ENCODE assay signal across 21 cellular contexts in genomic region chrX:24204958-24205357, GRCh38. TPM values are rescaled to one million over a fixed set of nuclear protein-coding genes. Genes with fewer than 3 reads are reported as not detected.
A peak's percentile ranks its signal among the peaks of the same experiment; 100 is the strongest.
DNase-seq lines count a peak whose midpoint lies in the region; ATAC-seq, FAIRE-seq and TF ChIP-seq lines count a peak whose summit lies in the region.
"Had no signal": no experiment of that assay in that cellular context is flagged by ENCODE, and none has a peak within 500 bp of the region (broad histone marks: within the 10 kb centered on the region; RNA-seq: fewer than 3 reads in every experiment).

No MANE protein-coding gene starts in this region.

- CTCF ChIA-PET in GM12878 (lab: Yijun Ruan, JAX) = interaction anchor here (1.0 to 1.3 kb wide), 3 partner anchors 30 to 38 kb away, joined by 3 read pairs; no protein-coding TSS in a partner anchor

- no peak for TF ChIP-seq CTCF in HFFc6 (IDR thresholded peaks at IDR 0.05)
- TF ChIP-seq CTCF in GM12878 (IDR thresholded peaks at IDR 0.05 in 2 of 3, conservative IDR thresholded peaks at IDR 0.05 in 1 of 3; ENCODE audit: control insufficient read depth in 2 of 3, extremely low read depth in 1 of 3, insufficient read depth in 1 of 3, low read depth in 3 of 3, low read length in 3 of 3) = no peak
- no peak for TF ChIP-seq CTCF in neural progenitor cell (IDR thresholded peaks at IDR 0.05)
- TF ChIP-seq CTCF in chondrocyte (IDR thresholded peaks at IDR 0.05) = no peak

- no peaks in the 10 kb centered on the region for H3K9me3 Mint-ChIP-seq in activated T-cell treated with anti-CD3 and anti-CD28 coated beads, Interleukin-2, amount 50 U/mL, for 72 hours
- H3K9me3 Mint-ChIP-seq in HFFc6 (no peaks in the 10 kb centered on the region), neural progenitor cell (no peaks in the 10 kb centered on the region), chondrocyte (ENCODE audit: low read depth) (no peaks in the 10 kb centered on the region)
- no peaks in the 10 kb centered on the region for H3K9me3 Mint-ChIP-seq in stimulated activated memory B cell treated with anti-CD40 and anti-IgM and Interleukin-4, amounts not matched to agents 10 μg/mL and 1 μg/mL and 100 μg/mL, for 72 hours
- H3K9me3 Mint-ChIP-seq: activated CD4-positive, alpha-beta T cell treated with anti-CD3 and anti-CD28 coated beads, Interleukin-2, amount 10 ng/mL, durations not matched to agents 7 days and 5 days; GM23338; neural crest cell had no signal

- POLR2A ChIA-PET in GM12878 (lab: Charles Lee) = interaction anchor here (0.6 kb wide), 1 partner anchor 9 kb away, joined by 4 read pairs; no protein-coding TSS in a partner anchor

- H3F3A ChIP-seq in neural progenitor cell (ENCODE audit: low read depth) = no peaks in the 10 kb centered on the region

- TF ChIP-seq RAD21 in GM12878 (IDR thresholded peaks at IDR 0.05; ENCODE audit: insufficient read depth, low read depth, low read length) = no peak

- WGBS in GM12878 (ENCODE audit: insufficient coverage, insufficient replicate concordance, low lambda C conversion rate, missing lambda C conversion rate) = 8% methylated on average over 1 of the region's 1 CpG

- no peak for ATAC-seq in activated T-cell treated with anti-CD3 and anti-CD28 coated beads, Interleukin-2, amount 50 U/mL, for 72 hours (replicated peaks in 1 of 2)
- ATAC-seq in GM12878 (peak; percentile 62), HG02981 (IDR thresholded peaks at IDR 0.05; ENCODE audit: unreplicated experiment) (no peak)
- no peak for ATAC-seq in stimulated activated memory B cell treated with anti-CD40 and anti-IgM and Interleukin-4, amounts not matched to agents 10 μg/mL and 1 μg/mL and 100 μg/mL, for 72 hours
- ATAC-seq: GM23338, left colon had no signal

- H4K20me1 ChIP-seq in GM12878 (ENCODE audit: control insufficient read depth, insufficient read depth) (no peaks in the 10 kb centered on the region), neural progenitor cell (ENCODE audit: low read depth) (peaks cover 7% of the 10 kb centered on the region)

- H3K4me3 ChIP-seq in GM12878 (no peak overlapping the region), neural progenitor cell (no peak overlapping the region)
- H3K4me3 ChIP-seq: adrenal gland, GM23338, testis had no signal

- H3K79me2 ChIP-seq in GM12878 (ENCODE audit: control insufficient read depth, insufficient read depth, low read length) (peaks cover 29% of the 10 kb centered on the region), neural progenitor cell (ENCODE audit: low read depth) (peaks cover 81% of the 10 kb centered on the region)

- intact Hi-C loops in GM12878 (cut with micrococcal nuclease; ENCODE audit: unreplicated experiment) = no loop called here

- H3K4me3 Mint-ChIP-seq in activated T-cell treated with anti-CD3 and anti-CD28 coated beads, Interleukin-2, amount 50 U/mL, for 72 hours = peak overlapping the region in 1 of 2 donors; percentile 54
- H3K4me3 Mint-ChIP-seq in HFFc6 (no peak overlapping the region), neural progenitor cell (no peak overlapping the region), chondrocyte (ENCODE audit: unreplicated experiment) (no peak overlapping the region)
- H3K4me3 Mint-ChIP-seq in stimulated activated memory B cell treated with anti-CD40 and anti-IgM and Interleukin-4, amounts not matched to agents 10 μg/mL and 1 μg/mL and 100 μg/mL, for 72 hours = no peak overlapping the region
- H3K4me3 Mint-ChIP-seq: activated CD4-positive, alpha-beta T cell treated with anti-CD3 and anti-CD28 coated beads, Interleukin-2, amount 10 ng/mL, durations not matched to agents 7 days and 5 days; GM23338; neural crest cell had no signal

- in situ Hi-C loops in GM12878 (cut with MboI) = no loop called here

- DNase-seq in activated T-cell treated with anti-CD3 and anti-CD28 coated beads, Interleukin-2, amount 50 U/mL, for 72 hours = no peak
- no peak for DNase-seq in activated T-cell treated with anti-CD3 and anti-CD28 coated beads, Interleukin-2, amount 50 U/mL, for 1 hour
- DNase-seq in HFFc6 (no peak), GM12878 (ENCODE audit: low read depth, low spot score) (no peak), neural progenitor cell (ENCODE audit: low spot score) (no peak), chondrocyte (ENCODE audit: low spot score) (no peak)
- DNase-seq: activated CD4-positive, alpha-beta T cell treated with anti-CD3 and anti-CD28 coated beads, Interleukin-2, amount 10 ng/mL, durations not matched to agents 7 days and 5 days; activated T-cell treated with anti-CD3 and anti-CD28 coated beads, Interleukin-2, amount 50 U/mL, for 48 hours; adrenal gland; DMS79 treated with DMSO at 0.1 percent for 48 hours; Kasumi-1; left colon; NCI-H1417 treated with DMSO at 0.1 percent for 48 hours; NCI-H526; testis had no signal

- H3K4me1 ChIP-seq in GM12878 (ENCODE audit: control insufficient read depth, insufficient read depth, low read length) = peaks cover under 1% of the 10 kb centered on the region; the same call in 1 of the 2 replicates
- no peaks in the 10 kb centered on the region for H3K4me1 ChIP-seq in neural progenitor cell
- H3K4me1 ChIP-seq: testis had no signal

- H3K4me1 Mint-ChIP-seq in activated T-cell treated with anti-CD3 and anti-CD28 coated beads, Interleukin-2, amount 50 U/mL, for 72 hours (ENCODE audit: low read depth) = peaks cover 46% of the 10 kb centered on the region
- H3K4me1 Mint-ChIP-seq in HFFc6 (ENCODE audit: low read depth) = peaks cover 55% of the 10 kb centered on the region
- peaks cover 35% of the 10 kb centered on the region for H3K4me1 Mint-ChIP-seq in stimulated activated memory B cell treated with anti-CD40 and anti-IgM and Interleukin-4, amounts not matched to agents 10 μg/mL and 1 μg/mL and 100 μg/mL, for 72 hours
- peaks cover 2% of the 10 kb centered on the region for H3K4me1 Mint-ChIP-seq in neural progenitor cell
- H3K4me1 Mint-ChIP-seq in chondrocyte (ENCODE audit: low read depth) = peaks cover 64% of the 10 kb centered on the region

- H3K27ac Mint-ChIP-seq in activated T-cell treated with anti-CD3 and anti-CD28 coated beads, Interleukin-2, amount 50 U/mL, for 72 hours = peak overlapping the region; percentile 50
- 0 out of 2 replicates have a peak overlapping the region, but pooled peaks have one; percentile 68 for H3K27ac Mint-ChIP-seq in HFFc6
- H3K27ac Mint-ChIP-seq in stimulated activated memory B cell treated with anti-CD40 and anti-IgM and Interleukin-4, amounts not matched to agents 10 μg/mL and 1 μg/mL and 100 μg/mL, for 72 hours = peak overlapping the region; percentile 24
- no peak overlapping the region for H3K27ac Mint-ChIP-seq in neural progenitor cell
- H3K27ac Mint-ChIP-seq in chondrocyte (ENCODE audit: unreplicated experiment) = no peak overlapping the region
- H3K27ac Mint-ChIP-seq: activated CD4-positive, alpha-beta T cell treated with anti-CD3 and anti-CD28 coated beads, Interleukin-2, amount 10 ng/mL, durations not matched to agents 7 days and 5 days had no signal

- H2AFZ ChIP-seq in GM12878 (ENCODE audit: control insufficient read depth, low read depth, low read length) (no peak overlapping the region), neural progenitor cell (replicated peaks) (no peak overlapping the region)
- H2AFZ ChIP-seq: GM23338 had no signal

- H3K36me3 ChIP-seq in GM12878 (ENCODE audit: control insufficient read depth in 2 of 2, insufficient read depth in 2 of 2, low read length in 1 of 2) (peaks cover 10 to 38% of the 10 kb centered on the region in 2 experiments), neural progenitor cell (peaks cover 18% of the 10 kb centered on the region)

- H3K27me3 ChIP-seq in GM12878 (replicated peaks in 1 of 2; ENCODE audit: control insufficient read depth in 2 of 2, insufficient read depth in 2 of 2, low read length in 1 of 2) (no peaks in the 10 kb centered on the region), neural progenitor cell (no peaks in the 10 kb centered on the region)
- H3K27me3 ChIP-seq: adrenal gland, testis had no signal

- H3K9me3 ChIP-seq in GM12878 (replicated peaks; ENCODE audit: control insufficient read depth, insufficient read depth, low read length) (no peaks in the 10 kb centered on the region), neural progenitor cell (ENCODE audit: low read depth) (no peaks in the 10 kb centered on the region)
- H3K9me3 ChIP-seq: adrenal gland, testis had no signal

- no peak for TF ChIP-seq EP300 in GM12878 (IDR thresholded peaks at IDR 0.05; ENCODE audit: borderline replicate concordance in 1 of 2, control insufficient read depth in 1 of 2, low read depth in 2 of 2, low read length in 2 of 2)

- H3K4me2 ChIP-seq in GM12878 (ENCODE audit: control insufficient read depth, insufficient read depth) (no peak overlapping the region), neural progenitor cell (no peak overlapping the region)
- H3K4me2 ChIP-seq: GM23338 had no signal

- RAD21 ChIA-PET in GM12878 (lab: Charles Lee; ENCODE audit: unreplicated experiment) = interaction anchor here (1.2 kb wide), 1 partner anchor 38 kb away, joined by 4 read pairs; no protein-coding TSS in a partner anchor

- FAIRE-seq in GM12878 (lab: Jason Lieb, UNC) = no peak
- FAIRE-seq: bronchial epithelial cell had no signal

- no peak overlapping the region for H3K9ac ChIP-seq in GM12878 (ENCODE audit: control insufficient read depth, insufficient read depth, low read length)
- H3K9ac ChIP-seq in neural progenitor cell = no peak overlapping the region

- H3K36me3 Mint-ChIP-seq in activated T-cell treated with anti-CD3 and anti-CD28 coated beads, Interleukin-2, amount 50 U/mL, for 72 hours (ENCODE audit: insufficient read depth in 2 of 2) = peaks cover 0 to 26% of the 10 kb centered on the region in 2 donors
- H3K36me3 Mint-ChIP-seq in HFFc6 (ENCODE audit: low read depth) (peaks cover 20% of the 10 kb centered on the region), neural progenitor cell (peaks cover 28% of the 10 kb centered on the region), chondrocyte (ENCODE audit: low read depth) (peaks cover 21% of the 10 kb centered on the region)
- peaks cover 22% of the 10 kb centered on the region for H3K36me3 Mint-ChIP-seq in stimulated activated memory B cell treated with anti-CD40 and anti-IgM and Interleukin-4, amounts not matched to agents 10 μg/mL and 1 μg/mL and 100 μg/mL, for 72 hours

- no peaks in the 10 kb centered on the region for H3K27me3 Mint-ChIP-seq in activated T-cell treated with anti-CD3 and anti-CD28 coated beads, Interleukin-2, amount 50 U/mL, for 72 hours (ENCODE audit: low read depth)
- no peaks in the 10 kb centered on the region for H3K27me3 Mint-ChIP-seq in HFFc6 (ENCODE audit: insufficient read depth)
- H3K27me3 Mint-ChIP-seq in stimulated activated memory B cell treated with anti-CD40 and anti-IgM and Interleukin-4, amounts not matched to agents 10 μg/mL and 1 μg/mL and 100 μg/mL, for 72 hours = no peaks in the 10 kb centered on the region
- peaks cover 2% of the 10 kb centered on the region for H3K27me3 Mint-ChIP-seq in neural progenitor cell (ENCODE audit: insufficient read depth, low read depth)
- no peaks in the 10 kb centered on the region for H3K27me3 Mint-ChIP-seq in chondrocyte (ENCODE audit: low read depth)
- H3K27me3 Mint-ChIP-seq: activated CD4-positive, alpha-beta T cell treated with anti-CD3 and anti-CD28 coated beads, Interleukin-2, amount 10 ng/mL, durations not matched to agents 7 days and 5 days had no signal

- H3K27ac ChIP-seq in GM12878 (ENCODE audit: control insufficient read depth, insufficient read depth) = no peak overlapping the region
- H3K27ac ChIP-seq in neural progenitor cell = no peak overlapping the region
- H3K27ac ChIP-seq: adrenal gland, epithelial cell of prostate, testis had no signal

- SMC1A ChIA-PET in GM12878 (lab: Charles Lee; ENCODE audit: uncharacterized antibody, unreplicated experiment) = interaction anchor here (0.7 to 1.0 kb wide), 2 partner anchors 9 to 686 kb away, joined by 3 read pairs; no protein-coding TSS in a partner anchor

- BruUV-seq in GM12878 (replicated peaks; lab: Mats Ljungman, UMichigan) = no TSS peak

- TF ChIP-seq POLR2A in GM12878 (IDR thresholded peaks at IDR 0.05; ENCODE audit: low read depth, low read length) = no peak

RNA-seq across cellular contexts. Expression of gene ZFX, which starts 55.4 kb away (rescaled TPM):
- 10 to 100 TPM; 47.2 to 78.6 TPM for total RNA-seq in activated T-cell treated with anti-CD3 and anti-CD28 coated beads, Interleukin-2, amount 50 U/mL, for 72 hours
- 10 to 100 TPM; 28.1 to 34.0 (median 32.9) TPM for total RNA-seq in HFFc6 (2021; fragmentation: NEBNext Ultra II Directional; extraction: Animal tissue kit (Norgen Biotek cat#: 25700))
- total RNA-seq in GM12878 (2013; cell fraction: nucleolus; rRNA removed) = 78.0 and 85.0 TPM in 2 replicates
- total RNA-seq in GM12878 (2014; rRNA removed) (26.6 and 27.2 TPM in 2 replicates), GM12878 (2014; rRNA removed; fragmentation: Illumina TruSeq; extraction: Trizol) (32.0 and 33.4 TPM in 2 replicates), GM12878 (2021) (36.7 and 40.9 TPM in 2 replicates), neural progenitor cell (ENCODE audit: low replicate concordance) (48.2 and 59.1 TPM in 2 replicates), chondrocyte (70.4 to 75.3 TPM (median 72.8 TPM) in 3 replicates)
- polyA plus RNA-seq in GM12878 (2011; ENCODE audit: low read depth) = 15.3 TPM
- polyA plus RNA-seq in GM12878 (2011; rRNA removed) (26.0 and 30.2 TPM in 2 replicates), GM12878 (2014; fragmentation: Illumina TruSeq; extraction: Trizol) (17.9 and 18.8 TPM in 2 replicates), GM12878 (2014; fragmentation: Nextera tagmentation; extraction: Ambion mirVana) (10 to 100 TPM in 1 of 2 experiments, 1 to 10 TPM in 1; 6.8 to 17.8 TPM), GM12878 (2014; rRNA removed) (16.3 and 17.4 TPM in 2 replicates), GM12878 (2016; fragmentation: Nextera tagmentation; extraction: Ambion mirVana) (10 to 100 TPM; 23.5 to 25.7 TPM)
- 12.2 and 14.1 TPM in 2 replicates for polyA plus RNA-seq in GM12878 (2011; cell fraction: cytosol; rRNA removed)
- 21.4 and 21.7 TPM in 2 replicates for polyA plus RNA-seq in GM12878 (2011; cell fraction: nucleus; rRNA removed)
- polyA plus RNA-seq in GM12878 (2012) = 14.3 and 18.4 TPM in 2 replicates
- 74.5 and 136 TPM in 2 replicates for polyA minus RNA-seq in GM12878 (2011; rRNA and poly(A)+ RNA removed)
- 30.3 and 39.6 TPM in 2 replicates for polyA minus RNA-seq in GM12878 (2011; cell fraction: cytosol; rRNA and poly(A)+ RNA removed)
- 28.9 and 43.2 TPM in 2 replicates for polyA minus RNA-seq in GM12878 (2011; cell fraction: nucleus; rRNA and poly(A)+ RNA removed)

Comparison
In these comparisons a context has a peak if more than half of its experiments do, and no peak if none do; other contexts are left out.
1. H3K27ac Mint-ChIP-seq: peak in activated T-cell treated with anti-CD3 and anti-CD28 coated beads, Interleukin-2, amount 50 U/mL, for 72 hours (single experiment), HFFc6 (single experiment) and stimulated activated memory B cell treated with anti-CD40 and anti-IgM and Interleukin-4, amounts not matched to agents 10 μg/mL and 1 μg/mL and 100 μg/mL, for 72 hours (single experiment); none in neural progenitor cell (single experiment) and chondrocyte (single experiment).